Comparison of ENCODE assay signal across 17 cellular contexts in the genomic region with DNA sequence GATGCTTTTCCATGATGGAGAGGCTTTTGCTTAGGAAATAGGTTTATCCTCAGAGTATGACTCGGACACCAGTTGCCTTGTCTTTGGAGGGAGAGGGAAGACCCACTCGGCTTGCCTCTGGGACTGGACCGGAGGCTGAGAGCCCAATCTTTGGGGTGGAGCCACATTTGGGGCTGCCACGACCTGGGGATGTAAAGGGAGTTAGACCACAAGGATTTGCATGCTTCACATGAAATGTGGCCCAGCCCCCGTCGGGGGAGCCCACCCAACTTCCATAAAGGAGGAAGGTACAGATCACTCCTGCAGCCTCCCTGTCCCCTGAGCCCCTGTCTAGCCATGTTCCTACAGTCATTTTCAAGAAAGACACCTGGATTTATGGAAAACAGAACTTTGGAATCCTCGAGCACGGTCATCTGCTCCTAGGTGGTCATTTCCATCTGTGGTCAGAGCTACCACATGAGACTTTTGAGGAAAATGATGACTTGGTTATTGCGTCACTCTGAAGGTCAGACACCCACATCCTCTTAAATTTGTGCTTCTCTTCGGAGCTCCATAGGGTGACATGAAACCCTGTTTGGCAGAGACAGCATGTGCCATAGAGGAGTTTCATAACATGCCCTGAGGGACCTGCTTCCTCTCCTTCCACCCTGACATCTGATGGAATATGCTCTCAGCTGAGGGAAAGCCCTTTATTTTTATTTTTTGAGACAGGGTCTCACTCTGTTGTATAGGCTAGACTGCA.
DNase-seq lines count a peak whose midpoint lies in the region; ATAC-seq and TF ChIP-seq lines count a peak whose summit lies in the region.
"Had no signal": no experiment of that assay in that cellular context is flagged by ENCODE, and none has a peak within 500 bp of the region (broad histone marks: within the 10 kb centered on the region; RNA-seq: fewer than 3 reads in every experiment).

No MANE protein-coding gene starts in this region.

- no peak overlapping the region for H3K4me3 ChIP-seq in NB4 (ENCODE audit: low read depth, low read length)
- no peak overlapping the region for H3K4me3 ChIP-seq in cardiac fibroblast (replicated peaks in 1 of 2; ENCODE audit: low read depth in 2 of 2, low read length in 2 of 2)
- no peak overlapping the region for H3K4me3 ChIP-seq in naive thymus-derived CD4-positive, alpha-beta T cell (ENCODE audit: low read length)

- peaks cover 0 to 13% (median 6%) of the 10 kb centered on the region in 7 donors for H3K4me1 Mint-ChIP-seq in naive thymus-derived CD4-positive, alpha-beta T cell

- no peak for TF ChIP-seq POLR2A in NB4 (IDR thresholded peaks at IDR 0.05; ENCODE audit: extremely low read depth, insufficient read length)

- H3K27ac ChIP-seq in naive thymus-derived CD4-positive, alpha-beta T cell (ENCODE audit: low read depth, low read length) = no peak overlapping the region
- H3K27ac ChIP-seq: BLaER1, foreskin keratinocyte had no signal

- CTCF ChIA-PET in naive thymus-derived CD4-positive, alpha-beta T cell (lab: Charles Lee) = no interaction called here

- no peaks in the 10 kb centered on the region for H3K9me3 ChIP-seq in naive thymus-derived CD4-positive, alpha-beta T cell (ENCODE audit: control insufficient read depth in 2 of 3, low read length in 3 of 3)
- H3K9me3 ChIP-seq: BLaER1 had no signal

- ATAC-seq in naive thymus-derived CD4-positive, alpha-beta T cell = peak; percentile 37
- ATAC-seq: activated naive CD8-positive, alpha-beta T cell treated with anti-CD3 and anti-CD28 coated beads, Interleukin-2, amount 50 U/mL, for 24 hours; foreskin keratinocyte had no signal

- peaks cover 0 to 5% of the 10 kb centered on the region in 2 donors for H3K27me3 ChIP-seq in naive thymus-derived CD4-positive, alpha-beta T cell (ENCODE audit: control insufficient read depth in 2 of 2, insufficient read depth in 2 of 2, low read length in 2 of 2)
- H3K27me3 ChIP-seq: foreskin keratinocyte had no signal

- intact Hi-C loops in naive thymus-derived CD4-positive, alpha-beta T cell (cut with micrococcal nuclease) = no loop called here

- peaks cover 0 to 5% (median 0%) of the 10 kb centered on the region in 11 donors for H3K9me3 Mint-ChIP-seq in naive thymus-derived CD4-positive, alpha-beta T cell
- H3K9me3 Mint-ChIP-seq: activated naive CD8-positive, alpha-beta T cell treated with anti-CD3 and anti-CD28 coated beads, Interleukin-2, amount 50 U/mL, for 24 hours had no signal

- DNase-seq in EH (ENCODE audit: low read depth) (peak; percentile 67), NB4 (ENCODE audit: low read depth) (peak; percentile 86), cardiac fibroblast (ENCODE audit: low read depth in 2 of 2) (peak; percentile 49 to 78), NCI-H1417 (lab: John Stamatoyannopoulos, UW) (no peak), NCI-H2196 treated with DMSO at 0.1 percent for 48 hours (lab: John Stamatoyannopoulos, UW; ENCODE audit: unreplicated experiment) (no peak)
- no peak for DNase-seq in naive thymus-derived CD4-positive, alpha-beta T cell
- DNase-seq in stimulated activated CD4-positive, alpha-beta T cell treated with anti-CD3 and anti-CD28 coated beads, Interleukin-1b, Interleukin-23, amount 100 ng/mL, for 48 hours = no peak
- DNase-seq in central memory CD4-positive, alpha-beta T cell = no peak
- DNase-seq: activated CD8-positive, alpha-beta memory T cell treated with anti-CD3 and anti-CD28 coated beads, Interleukin-2, amount 50 U/mL, for 48 hours; activated naive CD8-positive, alpha-beta T cell treated with anti-CD3 and anti-CD28 coated beads, Interleukin-2, amount 50 U/mL, for 24 hours; foreskin keratinocyte; kidney glomerular epithelial cell; MM.1S; NCI-H446; stimulated activated CD4-positive, alpha-beta T cell treated with anti-CD3 and anti-CD28 coated beads, Interleukin-4, amount 100 ng/mL, for 24 hours; stimulated activated naive CD4-positive, alpha-beta T cell treated with Interleukin-2 at 50 U/mL for 16 hours had no signal

- peak overlapping the region in 1 of 9 donors; percentile 56 for H3K27ac Mint-ChIP-seq in naive thymus-derived CD4-positive, alpha-beta T cell
- H3K27ac Mint-ChIP-seq: activated naive CD8-positive, alpha-beta T cell treated with anti-CD3 and anti-CD28 coated beads, Interleukin-2, amount 50 U/mL, for 24 hours had no signal

- peaks cover 0 to 1% (median 0%) of the 10 kb centered on the region in 5 donors for H3K36me3 Mint-ChIP-seq in naive thymus-derived CD4-positive, alpha-beta T cell

- TF ChIP-seq CTCF in NB4 (IDR thresholded peaks at IDR 0.05; ENCODE audit: low read depth, low read length) = no peak
- no peak for TF ChIP-seq CTCF in cardiac fibroblast (IDR thresholded peaks at IDR 0.05; ENCODE audit: low read depth, low read length)

- H3K4me3 Mint-ChIP-seq in naive thymus-derived CD4-positive, alpha-beta T cell = peak overlapping the region in 3 of 10 donors; percentile 12 to 83 (median 37)

- peaks cover 3 to 10% of the 10 kb centered on the region in 2 donors for H3K4me1 ChIP-seq in naive thymus-derived CD4-positive, alpha-beta T cell (ENCODE audit: control insufficient read depth in 2 of 2, insufficient read depth in 2 of 2, low read length in 2 of 2)

- POLR2A ChIA-PET in naive thymus-derived CD4-positive, alpha-beta T cell (lab: Charles Lee) = no interaction called here

- peaks cover 22 to 50% (median 38%) of the 10 kb centered on the region in 5 donors for H3K27me3 Mint-ChIP-seq in naive thymus-derived CD4-positive, alpha-beta T cell

- H3K36me3 ChIP-seq in naive thymus-derived CD4-positive, alpha-beta T cell (ENCODE audit: control insufficient read depth in 2 of 3, insufficient read depth in 3 of 3, low read length in 3 of 3) = no peaks in the 10 kb centered on the region
- H3K36me3 ChIP-seq: BLaER1 had no signal

Comparison
In these comparisons a context has a peak if more than half of its experiments do, and no peak if none do; other contexts are left out.
1. DNase-seq: peak in EH (single experiment), NB4 (single experiment) and cardiac fibroblast (2 of 2); none in naive thymus-derived CD4-positive, alpha-beta T cell (0 of 9), stimulated activated CD4-positive, alpha-beta T cell treated with anti-CD3 and anti-CD28 coated beads, Interleukin-1b, Interleukin-23, amount 100 ng/mL, for 48 hours (single experiment), central memory CD4-positive, alpha-beta T cell (single experiment), NCI-H1417 (0 of 3) and NCI-H2196 treated with DMSO at 0.1 percent for 48 hours (single experiment).